In the genomic region with DNA sequence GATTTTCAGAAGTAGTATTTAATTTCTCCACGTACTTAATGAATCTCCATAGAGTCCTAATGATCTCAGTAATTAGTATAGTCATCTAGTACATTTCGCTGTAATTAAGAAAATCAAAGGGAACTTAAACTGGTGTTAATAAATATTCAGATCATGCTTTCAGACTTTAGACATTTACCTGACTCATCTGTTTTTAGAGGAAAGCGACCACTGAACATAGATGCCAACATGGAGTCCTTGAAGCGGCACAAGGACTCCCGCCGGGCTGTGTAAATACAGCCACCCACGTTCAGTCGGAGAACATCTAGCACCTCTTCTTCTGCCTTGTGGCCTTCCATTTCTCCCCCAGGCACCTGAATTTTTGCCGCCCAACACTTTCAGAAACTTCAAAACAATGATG, we compare ENCODE assay signal across 26 cellular contexts. TPM values are rescaled to one million over a fixed set of nuclear protein-coding genes. Genes with fewer than 3 reads are reported as not detected.
A peak's percentile ranks its signal among the peaks of the same experiment; 100 is the strongest.
DNase-seq lines count a peak whose midpoint lies in the region; ATAC-seq, FAIRE-seq and TF ChIP-seq lines count a peak whose summit lies in the region.
"Had no signal": no experiment of that assay in that cellular context is flagged by ENCODE, and none has a peak within 500 bp of the region (broad histone marks: within the 10 kb centered on the region; RNA-seq: fewer than 3 reads in every experiment).

No MANE protein-coding gene starts in this region.

- peaks cover 21% of the 10 kb centered on the region for H3K4me1 ChIP-seq in A549
- H3K4me1 ChIP-seq: BE2C had no signal

- no peak overlapping the region for H3K4me3 Mint-ChIP-seq in stimulated activated effector memory CD8-positive, alpha-beta T cell treated with anti-CD3 and anti-CD28 coated beads, Interleukin-12 subunit alpha, Interleukin-12 subunit beta, amount 100 ng/mL, for 72 hours
- H3K4me3 Mint-ChIP-seq: CD14-positive monocyte had no signal

- no peak overlapping the region for H3K4me3 ChIP-seq in A549
- H3K4me3 ChIP-seq: PC-9, SJSA1 had no signal

- no peaks in the 10 kb centered on the region for H3K9me3 ChIP-seq in A549
- H3K9me3 ChIP-seq: BE2C, SJSA1 had no signal

- no peak overlapping the region for H3K27ac ChIP-seq in A549
- H3K27ac ChIP-seq: 22Rv1, PC-9, SJSA1 had no signal

- POLR2A ChIA-PET in A549 (lab: Yijun Ruan, JAX): no interaction called here

- H3K4me1 Mint-ChIP-seq in stimulated activated effector memory CD8-positive, alpha-beta T cell treated with anti-CD3 and anti-CD28 coated beads, Interleukin-12 subunit alpha, Interleukin-12 subunit beta, amount 100 ng/mL, for 72 hours: peaks cover 14% of the 10 kb centered on the region

- no peak for FAIRE-seq in A549 (lab: Jason Lieb, UNC)
- FAIRE-seq: D721Med, H54 had no signal

- 73% methylated on average over 9 of the region's 9 CpGs for WGBS in A549 (ENCODE audit: missing lambda C conversion rate)

- peak; percentile 67 for DNase-seq in NCI-H146 (lab: John Stamatoyannopoulos, UW)
- no peak for DNase-seq in NCI-H146 treated with DMSO at 0.1 percent for 48 hours (lab: John Stamatoyannopoulos, UW; ENCODE audit: unreplicated experiment)
- DNase-seq in A549 (ENCODE audit: low read depth in 1 of 2, low spot score in 1 of 2): no peak
- DNase-seq in NCI-H510A treated with DMSO at 0.1 percent for 48 hours (lab: John Stamatoyannopoulos, UW): peak; percentile 27
- DNase-seq in stimulated activated effector memory CD8-positive, alpha-beta T cell treated with anti-CD3 and anti-CD28 coated beads, Interleukin-12 subunit alpha, Interleukin-12 subunit beta, amount 100 ng/mL, for 72 hours (ENCODE audit: low spot score in 2 of 2): no peak
- DNase-seq in NCI-H1417 treated with DMSO at 0.1 percent for 48 hours (lab: John Stamatoyannopoulos, UW): no peak
- no peak for DNase-seq in SKM-1 (lab: John Stamatoyannopoulos, UW; ENCODE audit: unreplicated experiment)
- DNase-seq: ACHN; BE2C; KBM-7; MM.1S; NCI-H187; NCI-H2081 treated with DMSO at 0.1 percent for 48 hours; NCI-H2171; NCI-H226; NCI-H524; NCI-H82; NK-92 treated with Interleukin-12 subunit alpha and Interleukin-12 subunit beta, amount 100 ng/mL, for 24 hours; PC-9; Right ventricle myocardium superior; RPMI8226 had no signal

- TF ChIP-seq CTCF in A549 (IDR thresholded peaks at IDR 0.05): no peak

- no peak for TF ChIP-seq RAD21 in A549 (conservative IDR thresholded peaks at IDR 0.05 in 1 of 2, IDR thresholded peaks at IDR 0.05 in 1 of 2)

- no peaks in the 10 kb centered on the region for H3K9me3 Mint-ChIP-seq in stimulated activated effector memory CD8-positive, alpha-beta T cell treated with anti-CD3 and anti-CD28 coated beads, Interleukin-12 subunit alpha, Interleukin-12 subunit beta, amount 100 ng/mL, for 72 hours

- no peak for ATAC-seq in A549
- ATAC-seq in stimulated activated effector memory CD8-positive, alpha-beta T cell treated with anti-CD3 and anti-CD28 coated beads, Interleukin-12 subunit alpha, Interleukin-12 subunit beta, amount 100 ng/mL, for 72 hours: no peak

- no peak for TF ChIP-seq POLR2A in A549 (IDR thresholded peaks at IDR 0.05; ENCODE audit: low read length)

- peaks cover 38% of the 10 kb centered on the region for H3K36me3 Mint-ChIP-seq in stimulated activated effector memory CD8-positive, alpha-beta T cell treated with anti-CD3 and anti-CD28 coated beads, Interleukin-12 subunit alpha, Interleukin-12 subunit beta, amount 100 ng/mL, for 72 hours

- TF ChIP-seq EP300 in A549 (IDR thresholded peaks at IDR 0.05): no peak

- H3K4me2 ChIP-seq in A549: no peak overlapping the region
- H3K4me2 ChIP-seq: PC-9 had no signal

- CTCF ChIA-PET in A549 (lab: Yijun Ruan, JAX): interaction anchor here (1.5 kb wide), 1 partner anchor 532 kb away, joined by 4 read pairs; no protein-coding TSS in a partner anchor

- H3K27ac Mint-ChIP-seq in stimulated activated effector memory CD8-positive, alpha-beta T cell treated with anti-CD3 and anti-CD28 coated beads, Interleukin-12 subunit alpha, Interleukin-12 subunit beta, amount 100 ng/mL, for 72 hours: peak overlapping the region; percentile 35

TF ChIP-seq in A549, 52 proteins besides CTCF, POLR2A, EP300 and RAD21:
- TF ChIP-seq ESRRA (IDR thresholded peaks at IDR 0.05; ENCODE audit: borderline replicate concordance, low read length) (no peak), MAFK (IDR thresholded peaks at IDR 0.05; ENCODE audit: partially characterized antibody) (peak; percentile 55), ZSCAN20 (CRISPR knock-in tag; IDR thresholded peaks at IDR 0.05) (no peak)

RNA-seq across cellular contexts. Expression of gene KCTD18, which starts 3.2 kb away (rescaled TPM):
- 15.3 and 21.3 TPM in 2 replicates for polyA plus RNA-seq in A549 (2011; rRNA removed)
- 5.7 and 6.3 TPM in 2 replicates for polyA plus RNA-seq in A549 (2012; cell fraction: cytosol; rRNA removed)
- 4.0 and 4.7 TPM in 2 replicates for polyA plus RNA-seq in A549 (2012; cell fraction: nucleus; rRNA removed)
- 9.7 to 12.6 TPM (median 12.2 TPM) in 3 replicates for polyA plus RNA-seq in A549 (2017; fragmentation: RNase III; extraction: RNeasy Plus Mini Kit Qiagen cat#74134 plus additional on column Dnase treatment)
- polyA minus RNA-seq in A549 (2011; rRNA and poly(A)+ RNA removed): 7.7 and 9.9 TPM in 2 replicates

RNA-seq across cellular contexts. Expression of gene SGO2, which starts 19.3 kb away (rescaled TPM):
- 14.2 and 26.2 TPM in 2 replicates for polyA plus RNA-seq in A549 (2011; rRNA removed)
- 3.4 and 5.0 TPM in 2 replicates for polyA plus RNA-seq in A549 (2012; cell fraction: cytosol; rRNA removed)
- polyA plus RNA-seq in A549 (2012; cell fraction: nucleus; rRNA removed): 1.9 and 3.3 TPM in 2 replicates
- polyA plus RNA-seq in A549 (2017; fragmentation: RNase III; extraction: RNeasy Plus Mini Kit Qiagen cat#74134 plus additional on column Dnase treatment): 14.4 to 16.8 TPM (median 15.2 TPM) in 3 replicates
- polyA minus RNA-seq in A549 (2011; rRNA and poly(A)+ RNA removed): 3.8 and 4.8 TPM in 2 replicates

Comparison
In these comparisons a context has a peak if more than half of its experiments do, and no peak if none do; other contexts are left out.
1. DNase-seq: peak in NCI-H146 (single experiment) and NCI-H510A treated with DMSO at 0.1 percent for 48 hours (single experiment); none in NCI-H146 treated with DMSO at 0.1 percent for 48 hours (single experiment), A549 (0 of 2), stimulated activated effector memory CD8-positive, alpha-beta T cell treated with anti-CD3 and anti-CD28 coated beads, Interleukin-12 subunit alpha, Interleukin-12 subunit beta, amount 100 ng/mL, for 72 hours (0 of 2), NCI-H1417 treated with DMSO at 0.1 percent for 48 hours (single experiment) and SKM-1 (single experiment).